24 cellular contexts compared by ENCODE assay signal in the genomic region with DNA sequence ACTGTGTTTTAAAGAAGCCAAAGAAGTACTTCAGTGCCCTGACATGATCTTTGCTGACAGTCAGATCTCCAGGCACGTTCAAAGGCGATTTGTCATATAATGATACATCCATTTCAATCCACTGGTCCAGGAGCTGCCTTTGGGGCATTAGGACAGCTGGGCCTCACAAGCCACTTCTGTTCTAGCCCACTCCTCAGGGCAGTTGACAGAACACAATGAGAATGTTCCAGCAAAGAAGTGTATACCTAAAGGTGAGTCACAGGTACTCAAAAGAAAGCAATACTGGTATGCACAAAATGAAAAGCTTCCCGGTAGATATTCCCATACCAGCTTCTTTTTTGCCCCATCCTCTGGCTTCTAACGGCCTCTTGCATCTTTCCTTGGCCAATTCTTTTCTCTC. TPM values are rescaled to one million over a fixed set of nuclear protein-coding genes. Genes with fewer than 3 reads are reported as not detected.
"Had no signal": no experiment of that assay in that cellular context is flagged by ENCODE, and none has a peak within 500 bp of the region (broad histone marks: within the 10 kb centered on the region; RNA-seq: fewer than 3 reads in every experiment).

No MANE protein-coding gene starts in this region.

- H3K4me3 ChIP-seq: adrenal gland had no signal

- H3K27ac Mint-ChIP-seq: activated B cell treated with CpG ODN at 0.5 μM for 24 hours; activated CD4-positive, alpha-beta memory T cell treated with anti-CD3 and anti-CD28 coated beads for 36 hours; activated CD4-positive, alpha-beta T cell treated with anti-CD3 and anti-CD28 coated beads, Interleukin-2, amount 10 ng/mL, durations not matched to agents 24 days and 14 days; activated naive CD8-positive, alpha-beta T cell treated with anti-CD3 and anti-CD28 coated beads, Interleukin-2, amount 10 ng/mL, durations not matched to agents 7 days and 5 days; activated T-helper 17 cell treated with anti-CD3 and anti-CD28 coated beads, Interleukin-2, amount 50 U/mL, for 72 hours; T-helper 17 cell had no signal

- H3K36me3 ChIP-seq: adrenal gland had no signal

- H3K27ac ChIP-seq: adrenal gland had no signal

- H3K4me1 ChIP-seq: adrenal gland had no signal

- H3K9me3 Mint-ChIP-seq: activated B cell treated with CpG ODN at 0.5 μM for 24 hours; activated CD4-positive, alpha-beta memory T cell treated with anti-CD3 and anti-CD28 coated beads for 36 hours; activated CD4-positive, alpha-beta T cell treated with anti-CD3 and anti-CD28 coated beads, Interleukin-2, amount 10 ng/mL, durations not matched to agents 24 days and 14 days; activated naive CD8-positive, alpha-beta T cell treated with anti-CD3 and anti-CD28 coated beads, Interleukin-2, amount 10 ng/mL, durations not matched to agents 7 days and 5 days; activated T-helper 17 cell treated with anti-CD3 and anti-CD28 coated beads, Interleukin-2, amount 50 U/mL, for 72 hours had no signal

- H3K4me1 Mint-ChIP-seq: activated B cell treated with CpG ODN at 0.5 μM for 24 hours; activated CD4-positive, alpha-beta T cell treated with anti-CD3 and anti-CD28 coated beads, Interleukin-2, amount 10 ng/mL, durations not matched to agents 24 days and 14 days; activated naive CD8-positive, alpha-beta T cell treated with anti-CD3 and anti-CD28 coated beads, Interleukin-2, amount 10 ng/mL, durations not matched to agents 7 days and 5 days; activated T-helper 17 cell treated with anti-CD3 and anti-CD28 coated beads, Interleukin-2, amount 50 U/mL, for 72 hours had no signal

- H3K36me3 Mint-ChIP-seq: activated CD4-positive, alpha-beta memory T cell treated with anti-CD3 and anti-CD28 coated beads for 36 hours; activated naive CD8-positive, alpha-beta T cell treated with anti-CD3 and anti-CD28 coated beads, Interleukin-2, amount 10 ng/mL, durations not matched to agents 7 days and 5 days had no signal

- DNase-seq: activated B cell treated with CpG ODN at 0.5 μM for 24 hours; activated CD4-positive, alpha-beta memory T cell treated with anti-CD3 and anti-CD28 coated beads for 36 hours; activated CD4-positive, alpha-beta T cell treated with anti-CD3 and anti-CD28 coated beads for 1 hour; activated CD4-positive, alpha-beta T cell treated with anti-CD3 and anti-CD28 coated beads, Interleukin-2, amount 10 ng/mL, durations not matched to agents 24 days and 14 days; activated CD8-positive, alpha-beta memory T cell treated with anti-CD3 and anti-CD28 coated beads for 24 hours; activated gamma-delta T cell; activated naive CD4-positive, alpha-beta T cell treated with anti-CD3 and anti-CD28 coated beads, Interleukin-2, amount 50 U/mL, for 16 hours; activated naive CD8-positive, alpha-beta T cell treated with anti-CD3 and anti-CD28 coated beads, Interleukin-2, amount 10 ng/mL, durations not matched to agents 7 days and 5 days; activated T-cell treated with anti-CD3 and anti-CD28 coated beads, Interleukin-2, amount 50 U/mL, for 48 hours; adrenal gland; anterior cingulate cortex; caudate nucleus; Karpas-422; NCI-H1105 treated with DMSO at 0.1 percent for 48 hours; NCI-H1436 treated with DMSO at 0.1 percent for 48 hours; NCI-H187; NCI-H2081; NCI-H446; NCI-H524; SIG-M5; T-helper 17 cell; T-helper 9 cell had no signal

- ATAC-seq: activated T-helper 17 cell treated with anti-CD3 and anti-CD28 coated beads, Interleukin-2, amount 50 U/mL, for 72 hours; T-helper 17 cell had no signal

- H3K9me3 ChIP-seq: adrenal gland had no signal

- H3K4me3 Mint-ChIP-seq: activated B cell treated with CpG ODN at 0.5 μM for 24 hours; activated CD4-positive, alpha-beta memory T cell treated with anti-CD3 and anti-CD28 coated beads for 36 hours; activated CD4-positive, alpha-beta T cell treated with anti-CD3 and anti-CD28 coated beads, Interleukin-2, amount 10 ng/mL, durations not matched to agents 24 days and 14 days; activated naive CD8-positive, alpha-beta T cell treated with anti-CD3 and anti-CD28 coated beads, Interleukin-2, amount 10 ng/mL, durations not matched to agents 7 days and 5 days; activated T-helper 17 cell treated with anti-CD3 and anti-CD28 coated beads, Interleukin-2, amount 50 U/mL, for 72 hours; T-helper 17 cell had no signal

- FAIRE-seq: RCC 7860 had no signal

- H3K27me3 ChIP-seq: adrenal gland had no signal

RNA-seq across cellular contexts. Expression of gene TTC9B, which starts 39.4 kb away (rescaled TPM):
- total RNA-seq: activated B cell treated with CpG ODN at 0.5 μM for 24 hours; activated CD4-positive, alpha-beta memory T cell treated with anti-CD3 and anti-CD28 coated beads for 36 hours; activated CD4-positive, alpha-beta T cell treated with anti-CD3 and anti-CD28 coated beads, Interleukin-2, amount 10 ng/mL, durations not matched to agents 24 days and 14 days; activated naive CD8-positive, alpha-beta T cell treated with anti-CD3 and anti-CD28 coated beads, Interleukin-2, amount 10 ng/mL, durations not matched to agents 7 days and 5 days; T-helper 17 cell had no signal

RNA-seq across cellular contexts. Expression of gene CCNP, which starts 47.7 kb away (rescaled TPM):
- total RNA-seq: activated CD4-positive, alpha-beta memory T cell treated with anti-CD3 and anti-CD28 coated beads for 36 hours had no signal
